ENCODE assay signal across 23 cellular contexts in genomic region chr13:75052616-75053015, GRCh38.
"Had no signal": no experiment of that assay in that cellular context is flagged by ENCODE, and none has a peak within 500 bp of the region (broad histone marks: within the 10 kb centered on the region; RNA-seq: fewer than 3 reads in every experiment).

No MANE protein-coding gene starts in this region.

- H3K27ac ChIP-seq: coronary artery, lower lobe of right lung, neutrophil, right lobe of liver, suprapubic skin, vagina had no signal

- H3K27me3 Mint-ChIP-seq: stimulated activated naive CD8-positive, alpha-beta T cell treated with anti-CD3 and anti-CD28 coated beads, Interleukin-15, amount 100 ng/mL, for 72 hours had no signal

- DNase-seq: dermis blood vessel endothelial cell; effector memory CD8-positive, alpha-beta T cell; head of caudate nucleus; left colon; left ventricle myocardium superior; lower lobe of right lung; natural killer cell; pancreas; right lobe of liver; small intestine; stimulated activated CD4-positive, alpha-beta T cell treated with anti-CD3 and anti-CD28 coated beads, Interleukin-12 subunit alpha, Interleukin-12 subunit beta, amount 100 ng/mL, for 4 hours; stimulated activated CD4-positive, alpha-beta T cell treated with anti-CD3 and anti-CD28 coated beads, Interleukin-1b, Interleukin-23, amount 100 ng/mL, for 48 hours; stimulated activated CD4-positive, alpha-beta T cell treated with anti-CD3 and anti-CD28 coated beads, Interleukin-4, amount 100 ng/mL, for 1 hour; stimulated activated CD8-positive, alpha-beta memory T cell treated with anti-CD3 and anti-CD28 coated beads, Interleukin-4, amount 100 ng/mL, for 48 hours; stimulated activated naive CD4-positive, alpha-beta T cell; stimulated activated naive CD8-positive, alpha-beta T cell treated with anti-CD3 and anti-CD28 coated beads, Interleukin-15, amount 100 ng/mL, for 72 hours had no signal

- H3K4me1 Mint-ChIP-seq: natural killer cell; neural crest cell; stimulated activated naive CD8-positive, alpha-beta T cell treated with anti-CD3 and anti-CD28 coated beads, Interleukin-15, amount 100 ng/mL, for 72 hours had no signal

- H3K4me1 ChIP-seq: lower lobe of right lung, pancreas, right lobe of liver, suprapubic skin, vagina had no signal

- H3K9me3 ChIP-seq: lower lobe of right lung, neutrophil, pancreas, right lobe of liver, vagina had no signal

- H3K9me3 Mint-ChIP-seq: effector memory CD8-positive, alpha-beta T cell had no signal

- FAIRE-seq: frontal cortex, keratinocyte, pancreas, small intestine had no signal

- H3K4me3 ChIP-seq: coronary artery, lower lobe of right lung, pancreas, right lobe of liver, suprapubic skin, vagina had no signal

- H3K4me3 Mint-ChIP-seq: effector memory CD8-positive, alpha-beta T cell; natural killer cell; neural crest cell; stimulated activated naive CD8-positive, alpha-beta T cell treated with anti-CD3 and anti-CD28 coated beads, Interleukin-15, amount 100 ng/mL, for 72 hours had no signal

- H3K36me3 ChIP-seq: lower lobe of right lung, neutrophil, pancreas, right lobe of liver, suprapubic skin, vagina had no signal

- H3K27me3 ChIP-seq: neutrophil, right lobe of liver, suprapubic skin, vagina had no signal

- H3K27ac Mint-ChIP-seq: effector memory CD8-positive, alpha-beta T cell; natural killer cell; stimulated activated naive CD8-positive, alpha-beta T cell treated with anti-CD3 and anti-CD28 coated beads, Interleukin-15, amount 100 ng/mL, for 72 hours had no signal

- H3K36me3 Mint-ChIP-seq: natural killer cell had no signal

- ATAC-seq: effector memory CD8-positive, alpha-beta T cell; left colon; left ventricle myocardium superior; lower lobe of right lung; natural killer cell; right lobe of liver; stimulated activated naive CD8-positive, alpha-beta T cell treated with anti-CD3 and anti-CD28 coated beads, Interleukin-15, amount 100 ng/mL, for 72 hours had no signal
